Comparison of ENCODE assay signal across 16 cellular contexts in the genomic region with DNA sequence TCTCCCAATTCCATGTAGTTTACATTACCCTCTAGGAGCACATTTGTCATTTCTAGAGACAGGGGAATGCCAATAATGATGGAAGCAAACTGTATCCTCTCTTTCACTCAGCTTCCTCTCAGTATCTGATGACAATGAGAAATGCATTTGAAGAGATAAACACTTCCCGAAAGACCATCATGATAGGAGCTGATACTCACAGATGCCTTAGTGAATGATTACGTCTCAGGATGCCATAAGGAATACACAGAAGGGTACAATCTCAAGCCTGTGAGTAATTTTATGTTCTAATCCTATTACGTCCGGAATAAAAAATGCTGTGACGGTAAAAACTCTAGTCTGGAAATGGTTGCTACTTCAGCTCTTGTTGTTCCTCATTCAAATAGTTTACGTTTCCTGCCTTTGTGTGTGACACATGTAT.
DNase-seq lines count a peak whose midpoint lies in the region; ATAC-seq, FAIRE-seq and TF ChIP-seq lines count a peak whose summit lies in the region.
"Had no signal": no experiment of that assay in that cellular context is flagged by ENCODE, and none has a peak within 500 bp of the region (broad histone marks: within the 10 kb centered on the region; RNA-seq: fewer than 3 reads in every experiment).

No MANE protein-coding gene starts in this region.

- H3K27ac ChIP-seq in mesenchymal stem cell (ENCODE audit: low read length, poor library complexity, severe bottlenecking) (no peak overlapping the region), smooth muscle cell (ENCODE audit: low read depth) (no peak overlapping the region)
- no peak overlapping the region for H3K27ac ChIP-seq in CD8-positive, alpha-beta T cell (ENCODE audit: low read depth, low read length)
- H3K27ac ChIP-seq: RWPE1 had no signal

- WGBS in mesenchymal stem cell, result 46% methylated on average over 6 of the region's 6 CpGs
- whole genome bisulfite sequencing in smooth muscle cell (ENCODE audit: low lambda C conversion rate), result 80% methylated on average over 6 of the region's 6 CpGs

- H3K36me3 ChIP-seq in mesenchymal stem cell (ENCODE audit: control insufficient read depth in 1 of 2, insufficient read depth in 2 of 2, low read depth in 1 of 2, low read length in 2 of 2) (no peaks in the 10 kb centered on the region), smooth muscle cell (ENCODE audit: low read depth) (no peaks in the 10 kb centered on the region)
- no peaks in the 10 kb centered on the region for H3K36me3 ChIP-seq in CD8-positive, alpha-beta T cell (ENCODE audit: insufficient read depth, low read length)
- H3K36me3 ChIP-seq: HAP-1 had no signal

- FAIRE-seq in HTR-8/SVneo (lab: Jason Lieb, UNC), result no peak

- H3K27me3 ChIP-seq in mesenchymal stem cell (ENCODE audit: control insufficient read depth in 1 of 2, insufficient read depth in 1 of 2, low read length in 2 of 2), result no peaks in the 10 kb centered on the region
- H3K27me3 ChIP-seq in smooth muscle cell (ENCODE audit: low read depth), result no peaks in the 10 kb centered on the region
- H3K27me3 ChIP-seq in CD8-positive, alpha-beta T cell (ENCODE audit: insufficient read depth, low read length), result no peaks in the 10 kb centered on the region

- CTCF ChIA-PET in CD8-positive, alpha-beta T cell (lab: Charles Lee), result no interaction called here

- no peak overlapping the region for H2BK5ac ChIP-seq in mesenchymal stem cell (ENCODE audit: low read depth, low read length, poor library complexity, severe bottlenecking)

- no peaks in the 10 kb centered on the region for H4K20me1 ChIP-seq in smooth muscle cell (ENCODE audit: low read depth)

- H3K4ac ChIP-seq in mesenchymal stem cell (ENCODE audit: low read depth in 1 of 2, low read length in 2 of 2), result no peak overlapping the region

- H3K27me3 Mint-ChIP-seq in T-helper 17 cell, result no peaks in the 10 kb centered on the region
- no peaks in the 10 kb centered on the region for H3K27me3 Mint-ChIP-seq in CD8-positive, alpha-beta T cell (ENCODE audit: low read depth)
- H3K27me3 Mint-ChIP-seq: B cell; CD4-positive, alpha-beta T cell had no signal

- intact Hi-C loops in CD8-positive, alpha-beta T cell (cut with DNase I, micrococcal nuclease), result no loop called here

- H3K27ac Mint-ChIP-seq in T-helper 17 cell, result no peak overlapping the region
- no peak overlapping the region for H3K27ac Mint-ChIP-seq in CD8-positive, alpha-beta T cell
- H3K27ac Mint-ChIP-seq: B cell; CD4-positive, alpha-beta T cell had no signal

- H3K4me2 ChIP-seq in mesenchymal stem cell (ENCODE audit: low read length, poor library complexity, severe bottlenecking) (no peak overlapping the region), smooth muscle cell (no peak overlapping the region)

- H3F3A ChIP-seq in smooth muscle cell (ENCODE audit: low read depth), result no peaks in the 10 kb centered on the region

- no peak overlapping the region for H3K9ac ChIP-seq in mesenchymal stem cell (ENCODE audit: low read length)
- H3K9ac ChIP-seq in smooth muscle cell (ENCODE audit: low read depth), result no peak overlapping the region

- H3K4me3 ChIP-seq in cardiac fibroblast (replicated peaks in 1 of 2; ENCODE audit: low read depth in 2 of 2, low read length in 2 of 2), result no peak overlapping the region
- H3K4me3 ChIP-seq in mesenchymal stem cell (ENCODE audit: insufficient read depth in 1 of 2, low read depth in 1 of 2, low read length in 2 of 2), result no peak overlapping the region
- H3K4me3 ChIP-seq in smooth muscle cell, result no peak overlapping the region
- H3K4me3 ChIP-seq in CD8-positive, alpha-beta T cell (ENCODE audit: low read depth, low read length), result no peak overlapping the region
- H3K4me3 ChIP-seq: HAP-1 had no signal

- H3K4me1 ChIP-seq in mesenchymal stem cell (ENCODE audit: control insufficient read depth, insufficient read depth, low read depth, low read length) (no peaks in the 10 kb centered on the region), smooth muscle cell (ENCODE audit: low read depth) (peaks cover 4% of the 10 kb centered on the region)
- H3K4me1 ChIP-seq in CD8-positive, alpha-beta T cell (ENCODE audit: insufficient read depth, low read length), result no peaks in the 10 kb centered on the region
- H3K4me1 ChIP-seq: HAP-1 had no signal

- no peak overlapping the region for H3K23ac ChIP-seq in mesenchymal stem cell (ENCODE audit: low read length in 2 of 2)

- no peak overlapping the region for H3K14ac ChIP-seq in mesenchymal stem cell (ENCODE audit: low read length in 2 of 2)

- no peak overlapping the region for H2BK15ac ChIP-seq in mesenchymal stem cell (ENCODE audit: low read depth, poor library complexity, severe bottlenecking)

- no peaks in the 10 kb centered on the region for H3K79me1 ChIP-seq in mesenchymal stem cell (replicated peaks; ENCODE audit: low read length, poor library complexity, severe bottlenecking)

- H2BK12ac ChIP-seq in mesenchymal stem cell (ENCODE audit: low read length in 2 of 2), result no peak overlapping the region

- no peak overlapping the region for H4K8ac ChIP-seq in mesenchymal stem cell (ENCODE audit: low read length)

- TF ChIP-seq CTCF in cardiac fibroblast (IDR thresholded peaks at IDR 0.05; ENCODE audit: low read depth, low read length), result no peak
- no peak for TF ChIP-seq CTCF in smooth muscle cell (IDR thresholded peaks at IDR 0.05; ENCODE audit: borderline replicate concordance, insufficient read depth, poor library complexity, severe bottlenecking)
- TF ChIP-seq CTCF in CD8-positive, alpha-beta T cell (IDR thresholded peaks at IDR 0.05), result no peak

- no peaks in the 10 kb centered on the region for H3K79me2 ChIP-seq in smooth muscle cell (ENCODE audit: low read depth)

- no peaks in the 10 kb centered on the region for H3K36me3 Mint-ChIP-seq in T-helper 17 cell (ENCODE audit: low read depth)
- H3K36me3 Mint-ChIP-seq in CD8-positive, alpha-beta T cell, result no peaks in the 10 kb centered on the region

- peak; percentile 29 for DNase-seq in G401 (ENCODE audit: low spot score)
- DNase-seq in HTR-8/SVneo (ENCODE audit: insufficient read length, low spot score), result peak; percentile 6
- DNase-seq in cardiac fibroblast (ENCODE audit: low read depth in 2 of 2), result peak; percentile 46 to 61
- DNase-seq in mesenchymal stem cell, result peak; percentile 82
- no peak for DNase-seq in T-helper 17 cell
- no peak for DNase-seq in smooth muscle cell (lab: John Stamatoyannopoulos, UW; ENCODE audit: unreplicated experiment)
- no peak for DNase-seq in CD8-positive, alpha-beta T cell
- DNase-seq: CD4-positive, alpha-beta T cell; NCI-H1417 treated with DMSO at 0.1 percent for 48 hours; NCI-H2029; NCI-H510A treated with DMSO at 0.1 percent for 48 hours; NK-92 treated with Interleukin-12 subunit alpha and Interleukin-12 subunit beta, amount 100 ng/mL, for 24 hours; OCI-M1 had no signal

- H2AK5ac ChIP-seq in mesenchymal stem cell (ENCODE audit: low read length, severe bottlenecking), result no peak overlapping the region

- no peaks in the 10 kb centered on the region for H3K4me1 Mint-ChIP-seq in T-helper 17 cell
- no peaks in the 10 kb centered on the region for H3K4me1 Mint-ChIP-seq in CD8-positive, alpha-beta T cell (ENCODE audit: low read depth)
- H3K4me1 Mint-ChIP-seq: B cell had no signal

- POLR2A ChIA-PET in CD8-positive, alpha-beta T cell (lab: Charles Lee), result interaction anchor here (1.1 kb wide), 1 partner anchor 14 kb away, joined by 3 read pairs; no protein-coding TSS in a partner anchor

- peaks cover 11% of the 10 kb centered on the region for H3K9me3 Mint-ChIP-seq in CD8-positive, alpha-beta T cell

- H3K4me3 Mint-ChIP-seq in T-helper 17 cell, result no peak overlapping the region
- H3K4me3 Mint-ChIP-seq in CD8-positive, alpha-beta T cell, result no peak overlapping the region
- H3K4me3 Mint-ChIP-seq: B cell; CD4-positive, alpha-beta T cell had no signal

- no peak overlapping the region for H2BK120ac ChIP-seq in mesenchymal stem cell (ENCODE audit: low read depth, low read length)

- H3K9me3 ChIP-seq in mesenchymal stem cell (ENCODE audit: control insufficient read depth, low read length), result no peaks in the 10 kb centered on the region
- H3K9me3 ChIP-seq in T-helper 17 cell (ENCODE audit: control insufficient read depth, low read length, poor library complexity, severe bottlenecking), result no peaks in the 10 kb centered on the region
- H3K9me3 ChIP-seq in smooth muscle cell (replicated peaks; ENCODE audit: low read depth), result no peaks in the 10 kb centered on the region
- no peaks in the 10 kb centered on the region for H3K9me3 ChIP-seq in CD8-positive, alpha-beta T cell (ENCODE audit: low read length)
- H3K9me3 ChIP-seq: HAP-1 had no signal

- in situ Hi-C loops in G401 (cut with HindIII; ENCODE audit: low sequenced_read_pairs), result no loop called here

- H2AFZ ChIP-seq in mesenchymal stem cell (ENCODE audit: low read depth, low read length) (no peak overlapping the region), smooth muscle cell (ENCODE audit: low read depth) (no peak overlapping the region)

- ATAC-seq in T-helper 17 cell, result no peak
- ATAC-seq in CD8-positive, alpha-beta T cell, result no peak

- no peak overlapping the region for H4K91ac ChIP-seq in mesenchymal stem cell (ENCODE audit: low read length)

- no peak overlapping the region for H3K18ac ChIP-seq in mesenchymal stem cell (ENCODE audit: low read depth in 1 of 2, low read length in 2 of 2)

Comparison
In these comparisons a context has a peak if more than half of its experiments do, and no peak if none do; other contexts are left out.
1. DNase-seq: peak in G401 (single experiment), HTR-8/SVneo (single experiment), cardiac fibroblast (2 of 2) and mesenchymal stem cell (single experiment); none in T-helper 17 cell (0 of 3), smooth muscle cell (single experiment) and CD8-positive, alpha-beta T cell (0 of 7).